29 cellular contexts compared by ENCODE assay signal in the genomic region with DNA sequence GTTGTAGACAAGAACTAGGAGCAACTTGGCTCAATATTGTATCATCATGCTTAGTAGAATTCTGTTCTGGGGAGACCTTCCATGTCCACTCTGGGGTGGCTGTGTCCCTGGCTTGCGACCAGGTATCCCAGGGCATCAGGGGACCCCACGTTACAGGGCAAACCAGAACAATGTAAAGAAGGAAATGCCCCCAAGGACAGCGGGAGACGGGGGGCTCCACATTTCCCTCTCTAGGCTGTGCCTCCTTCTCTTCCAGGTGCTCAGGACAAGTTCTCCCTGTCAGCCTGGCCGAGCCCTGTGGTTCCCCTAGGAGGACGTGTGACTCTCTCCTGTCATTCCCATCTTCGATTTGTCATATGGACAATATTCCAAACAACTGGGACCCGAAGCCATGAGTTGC. TPM values are rescaled to one million over a fixed set of nuclear protein-coding genes. Genes with fewer than 3 reads are reported as not detected.
"Had no signal": no experiment of that assay in that cellular context is flagged by ENCODE, and none has a peak within 500 bp of the region (broad histone marks: within the 10 kb centered on the region; RNA-seq: fewer than 3 reads in every experiment).

No MANE protein-coding gene starts in this region.

- DNase-seq: activated CD8-positive, alpha-beta memory T cell treated with anti-CD3 and anti-CD28 coated beads for 24 hours; activated gamma-delta T cell; activated naive CD4-positive, alpha-beta T cell treated with anti-CD3 and anti-CD28 coated beads, Interleukin-2, amount 50 U/mL, for 16 hours; activated T-cell treated with anti-CD3 and anti-CD28 coated beads, Interleukin-2, amount 50 U/mL, for 48 hours; adrenal gland; brain microvascular endothelial cell; caudate nucleus; dermis blood vessel endothelial cell; effector memory CD4-positive, alpha-beta T cell; gastrocnemius medialis; hippocampal formation; left ventricle myocardium inferior; mammary epithelial cell; pancreas; right cardiac atrium; stimulated activated CD4-positive, alpha-beta T cell treated with anti-CD3 and anti-CD28 coated beads, Interleukin-12 subunit alpha, Interleukin-12 subunit beta, amount 100 ng/mL, for 4 hours; stimulated activated CD4-positive, alpha-beta T cell treated with anti-CD3 and anti-CD28 coated beads, Interleukin-4, amount 100 ng/mL, for 4 hours; T-helper 1 cell; T1000; thyroid gland had no signal

- H3K36me3 ChIP-seq: adrenal gland, ascending aorta, brain microvascular endothelial cell, gastrocnemius medialis, left ventricle myocardium inferior, pancreas, thyroid gland had no signal

- H3K4me3 Mint-ChIP-seq: nephron, WTC11 had no signal

- H3K9me3 ChIP-seq: adrenal gland, ascending aorta, gastrocnemius medialis, left ventricle myocardium inferior, pancreas, thyroid gland had no signal

- H3K4me1 ChIP-seq: adrenal gland, ascending aorta, gastrocnemius medialis, left ventricle myocardium inferior, pancreas, thyroid gland had no signal

- H3K4me1 Mint-ChIP-seq: nephron, WTC11 had no signal

- H3K4me3 ChIP-seq: adrenal gland, ascending aorta, gastrocnemius medialis, left ventricle myocardium inferior, pancreas, thyroid gland had no signal

- H3K27me3 ChIP-seq: ascending aorta, brain microvascular endothelial cell, gastrocnemius medialis, thyroid gland had no signal

- H3K27ac Mint-ChIP-seq: nephron; stimulated activated naive CD8-positive, alpha-beta T cell treated with anti-CD3 and anti-CD28 coated beads, Interleukin-15, Interleukin-2, amounts not matched to agents 100 ng/mL and 50 ng/mL, for 24 hours; WTC11 had no signal

- H3K27ac ChIP-seq: adrenal gland, ascending aorta, brain microvascular endothelial cell, gastrocnemius medialis, left ventricle myocardium inferior, pancreas, thyroid gland had no signal

- H3K9me3 Mint-ChIP-seq: stimulated activated naive CD8-positive, alpha-beta T cell treated with anti-CD3 and anti-CD28 coated beads, Interleukin-15, Interleukin-2, amounts not matched to agents 100 ng/mL and 50 ng/mL, for 24 hours had no signal

- ATAC-seq: esophagus mucosa, gastrocnemius medialis, pancreas, right cardiac atrium, WTC11 had no signal

RNA-seq across cellular contexts. Expression of a gene that starts 30.8 kb away (rescaled TPM):
- total RNA-seq: ascending aorta, dermis blood vessel endothelial cell, endothelial cell of umbilical vein, esophagus mucosa, gastrocnemius medialis, left ventricle myocardium inferior, mammary epithelial cell, pancreas, pulmonary artery endothelial cell, right cardiac atrium, skeletal muscle tissue, thyroid gland, ureter, WTC11 had no signal
- polyA plus RNA-seq: adrenal gland, endothelial cell of umbilical vein, mammary epithelial cell, pancreas, right cardiac atrium had no signal

RNA-seq across cellular contexts. Expression of a gene that starts 40.1 kb away (rescaled TPM):
- total RNA-seq: ascending aorta, dermis blood vessel endothelial cell, endothelial cell of umbilical vein, esophagus mucosa, mammary epithelial cell, pulmonary artery endothelial cell, WTC11 had no signal
- polyA plus RNA-seq: endothelial cell of umbilical vein, mammary epithelial cell had no signal

RNA-seq across cellular contexts. Expression of a gene that starts 60.0 kb away (rescaled TPM):
- total RNA-seq: ascending aorta, dermis blood vessel endothelial cell, endothelial cell of umbilical vein, mammary epithelial cell, pulmonary artery endothelial cell, skeletal muscle tissue, WTC11 had no signal
- polyA plus RNA-seq: endothelial cell of umbilical vein, mammary epithelial cell had no signal
